8 cellular contexts compared by ENCODE assay signal in the genomic region with DNA sequence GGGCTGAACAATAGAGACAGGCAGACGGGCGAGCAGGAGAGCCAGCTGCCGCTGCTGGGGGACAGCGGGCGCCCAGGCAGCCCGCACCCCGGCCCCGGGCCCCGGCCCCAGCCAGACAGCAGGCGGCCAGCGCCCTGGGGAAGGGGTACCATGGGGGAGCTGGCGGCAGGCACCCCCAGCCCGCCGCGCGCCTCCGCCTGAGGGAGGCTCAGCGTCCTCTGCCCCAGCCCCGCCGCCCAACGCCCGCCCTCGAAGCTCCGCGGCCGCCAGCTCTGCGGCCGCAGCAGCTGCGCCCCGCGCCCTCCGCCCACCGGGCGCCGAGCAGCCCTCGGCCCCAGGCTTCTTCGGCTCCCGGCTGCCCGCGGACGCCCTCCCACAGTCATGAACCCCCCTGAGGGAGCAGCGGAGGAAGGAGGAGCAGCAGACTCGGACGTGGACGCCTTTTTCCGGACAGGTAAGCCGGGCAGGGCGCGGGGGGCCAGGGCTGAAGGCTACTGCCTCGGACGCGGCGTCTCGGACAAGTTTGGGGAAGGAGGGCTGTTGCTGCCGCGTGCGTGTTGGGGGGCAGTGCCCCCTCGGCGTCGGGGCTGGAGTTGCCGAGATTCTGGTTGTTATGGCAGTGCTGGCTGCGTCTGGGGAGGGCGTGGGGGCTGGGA. TPM values are rescaled to one million over a fixed set of nuclear protein-coding genes. Genes with fewer than 3 reads are reported as not detected.
DNase-seq lines count a peak whose midpoint lies in the region; ATAC-seq and TF ChIP-seq lines count a peak whose summit lies in the region.

A gene (plus strand): TSS at position 10 of the 656 bp plus-strand sequence.

- H2BK5ac ChIP-seq in H9 (ENCODE audit: insufficient read length, low read length), result no peak within 1 kb of the TSS

- H3K4me3 ChIP-seq in esophagus squamous epithelium, result peak within 1 kb of the TSS; percentile 58 to 77 (median 62)

- H2BK12ac ChIP-seq in H9 (ENCODE audit: insufficient read length, low read depth, low read length), result no peak within 1 kb of the TSS

- H2BK120ac ChIP-seq in H9 (ENCODE audit: low read depth, low read length, poor library complexity, severe bottlenecking), result no peak within 1 kb of the TSS

- H3K56ac ChIP-seq in H9 (ENCODE audit: insufficient read length, low read depth, low read length), result no peak within 1 kb of the TSS

- H3K36me3 Mint-ChIP-seq in H9 (ENCODE audit: insufficient read depth in 1 of 3, low read depth in 3 of 3), result no peaks in the 10 kb centered on the region
- peaks cover 10% of the 10 kb centered on the region for H3K36me3 Mint-ChIP-seq in T-helper 17 cell (ENCODE audit: low read depth)
- H3K36me3 Mint-ChIP-seq in naive thymus-derived CD8-positive, alpha-beta T cell, result peaks cover 0 to 4% (median 3%) of the 10 kb centered on the region in 3 donors

- POLR2A ChIA-PET in naive thymus-derived CD8-positive, alpha-beta T cell (lab: Charles Lee), result no interaction called here

- peak within 1 kb of the TSS; percentile 98 for H3K4me2 ChIP-seq in H9 (ENCODE audit: insufficient read depth, insufficient read length, low read length)

- no peak within 1 kb of the TSS for H3K23ac ChIP-seq in H9 (ENCODE audit: insufficient read length, low read depth, low read length)

- H3K23me2 ChIP-seq in H9 (ENCODE audit: insufficient read length, low read depth, low read length, poor library complexity, severe bottlenecking), result peaks cover 15% of the 10 kb centered on the region

- no peak within 1 kb of the TSS for H2AFZ ChIP-seq in H9 (ENCODE audit: low read length)

- no peak within 1 kb of the TSS for H4K8ac ChIP-seq in H9 (replicated peaks; ENCODE audit: insufficient read length, low read depth, low read length)

- intact Hi-C loops in esophagus squamous epithelium (cut with DNase I), result no loop called here

- H3K79me1 ChIP-seq in H9 (ENCODE audit: insufficient read depth, low read depth, low read length, poor library complexity, severe bottlenecking), result no peaks in the 10 kb centered on the region

- no peak within 1 kb of the TSS for H4K5ac ChIP-seq in H9 (ENCODE audit: insufficient read length, low read depth, low read length)

- H3K27me3 Mint-ChIP-seq in H9 (ENCODE audit: low read depth), result peaks cover 33% of the 10 kb centered on the region
- peaks cover 48% of the 10 kb centered on the region for H3K27me3 Mint-ChIP-seq in T-helper 17 cell
- peaks cover 23 to 52% (median 27%) of the 10 kb centered on the region in 5 donors for H3K27me3 Mint-ChIP-seq in naive thymus-derived CD8-positive, alpha-beta T cell

- no peak within 1 kb of the TSS for H3T11ph ChIP-seq in H9 (ENCODE audit: low read length)

- no peaks in the 10 kb centered on the region for H3K9me3 ChIP-seq in H9 (ENCODE audit: control insufficient read depth, low read depth, low read length)
- H3K9me3 ChIP-seq in T-helper 17 cell (ENCODE audit: control insufficient read depth, low read length, poor library complexity, severe bottlenecking), result no peaks in the 10 kb centered on the region
- H3K9me3 ChIP-seq in esophagus squamous epithelium, result no peaks in the 10 kb centered on the region

- H4K91ac ChIP-seq in H9 (ENCODE audit: insufficient read length, low read depth, low read length), result no peak within 1 kb of the TSS

- no peaks in the 10 kb centered on the region for H3K36me3 ChIP-seq in esophagus squamous epithelium

- no CpG with 5 or more reads among the region's 63 CpGs for WGBS in H9 (ENCODE audit: extremely low coverage, insufficient read length, low lambda C conversion rate)
- 0 to 4% methylated on average over 5 to 11 of the region's 63 CpGs for WGBS in esophagus squamous epithelium, 2 donors

- peak within 1 kb of the TSS; percentile 91 for H3K18ac ChIP-seq in H9 (ENCODE audit: insufficient read length, low read depth, low read length)

- H3K4me1 Mint-ChIP-seq in H9, result peaks cover 16 to 17% of the 10 kb centered on the region in 2 experiments
- peaks cover 12% of the 10 kb centered on the region for H3K4me1 Mint-ChIP-seq in T-helper 17 cell
- peaks cover 7 to 18% (median 14%) of the 10 kb centered on the region in 4 donors for H3K4me1 Mint-ChIP-seq in naive thymus-derived CD8-positive, alpha-beta T cell

- peaks cover 21% of the 10 kb centered on the region for H3K27me3 ChIP-seq in H9 (ENCODE audit: insufficient read depth, low read length)
- peaks cover 0 to 90% (median 9%) of the 10 kb centered on the region in 4 donors for H3K27me3 ChIP-seq in esophagus squamous epithelium

- TF ChIP-seq POLR2A in esophagus squamous epithelium (IDR thresholded peaks at IDR 0.05), result no peak

- H2BK15ac ChIP-seq in H9 (ENCODE audit: low read depth, low read length), result no peak within 1 kb of the TSS

- no peaks in the 10 kb centered on the region; a peak in 1 of 5 replicates for H3K9me3 Mint-ChIP-seq in H9
- H3K9me3 Mint-ChIP-seq in naive thymus-derived CD8-positive, alpha-beta T cell, result no peaks in the 10 kb centered on the region

- H3K27ac ChIP-seq in H9 (ENCODE audit: insufficient read length, low read depth, low read length), result no peak within 1 kb of the TSS
- peak within 1 kb of the TSS; percentile 64 to 90 (median 78) for H3K27ac ChIP-seq in esophagus squamous epithelium

- no peak within 1 kb of the TSS for H2AK5ac ChIP-seq in H9 (ENCODE audit: insufficient read length, low read length)

- DNase-seq in EH (ENCODE audit: low read depth), result peak; percentile 3
- DNase-seq in H9, result peak; percentile 34
- DNase-seq in T-helper 17 cell, result no peak
- no peak for DNase-seq in esophagus squamous epithelium (lab: John Stamatoyannopoulos, UW)
- peak in 3 of 10 donors; percentile 1 to 8 (median 6) for DNase-seq in naive thymus-derived CD8-positive, alpha-beta T cell
- no peak for DNase-seq in NCI-H1436 treated with DMSO at 0.1 percent for 48 hours (lab: John Stamatoyannopoulos, UW)
- no peak for DNase-seq in activated gamma-delta T cell treated with Interleukin-2 at 50 U/mL for 16 hours
- no peak for DNase-seq in GM19240 (ENCODE audit: insufficient read length, low spot score)

- H3K14ac ChIP-seq in H9 (ENCODE audit: insufficient read depth, low read length), result peak within 1 kb of the TSS; percentile 69; the same call in 1 of the 2 replicates

- H2BK20ac ChIP-seq in H9 (ENCODE audit: low read depth, low read length, poor library complexity, severe bottlenecking), result no peak within 1 kb of the TSS

- no peaks in the 10 kb centered on the region for H3K79me2 ChIP-seq in H9 (ENCODE audit: insufficient read depth, low read length)

- H3K9ac ChIP-seq in H9 (ENCODE audit: extremely low read depth, insufficient read length, low read length), result peak within 1 kb of the TSS; percentile 70

- H3K4ac ChIP-seq in H9 (ENCODE audit: low read depth, low read length), result no peak within 1 kb of the TSS

- no peak within 1 kb of the TSS; a peak in 1 of 7 replicates for H3K27ac Mint-ChIP-seq in H9
- no peak within 1 kb of the TSS for H3K27ac Mint-ChIP-seq in T-helper 17 cell
- peak within 1 kb of the TSS in 1 of 10 donors; percentile 37 for H3K27ac Mint-ChIP-seq in naive thymus-derived CD8-positive, alpha-beta T cell

- TF ChIP-seq CTCF in H9 (conservative IDR thresholded peaks at IDR 0.05) (peak; percentile 25; the same call in 1 of the 3 replicates), esophagus squamous epithelium (IDR thresholded peaks at IDR 0.05) (no peak)

- peak; percentile 29 for ATAC-seq in T-helper 17 cell
- ATAC-seq in naive thymus-derived CD8-positive, alpha-beta T cell, result peak; percentile 30 to 37

- H3K4me3 Mint-ChIP-seq in H9 (peak within 1 kb of the TSS; percentile 76 to 88), T-helper 17 cell (peak within 1 kb of the TSS; percentile 94)
- peak within 1 kb of the TSS; percentile 67 to 92 (median 80) for H3K4me3 Mint-ChIP-seq in naive thymus-derived CD8-positive, alpha-beta T cell

- H4K20me1 ChIP-seq in H9 (ENCODE audit: control insufficient read depth, insufficient read depth, insufficient read length), result no peaks in the 10 kb centered on the region

- 0 out of 2 replicates have a peak, but pooled peaks cover 1% of the 10 kb centered on the region for H3K4me1 ChIP-seq in H9 (ENCODE audit: insufficient read depth, low read length)
- H3K4me1 ChIP-seq in esophagus squamous epithelium, result peaks cover 5 to 25% (median 19%) of the 10 kb centered on the region in 3 donors

RNA-seq across cellular contexts. Expression of the gene that starts here (rescaled TPM):
- total RNA-seq in H9 (2021), result 11.3 and 11.9 TPM in 2 replicates
- total RNA-seq in T-helper 17 cell, result 1 to 10 TPM; 4.9 to 5.9 TPM
- 10 to 100 TPM; 18.5 to 36.8 (median 30.0) TPM for total RNA-seq in esophagus squamous epithelium
- total RNA-seq in naive thymus-derived CD8-positive, alpha-beta T cell, result 1 to 10 TPM; 2.6 to 4.4 TPM
- under 1 TPM in 2 of 3 donors, not detected in 1; 0.73 to 0.75 TPM for polyA plus RNA-seq in naive thymus-derived CD8-positive, alpha-beta T cell

Comparison
In these comparisons a context has a peak if more than half of its experiments do, and no peak if none do; other contexts are left out.
1. DNase-seq: peak in EH (single experiment) and H9 (single experiment); none in T-helper 17 cell (0 of 3), esophagus squamous epithelium (single experiment), NCI-H1436 treated with DMSO at 0.1 percent for 48 hours (single experiment), activated gamma-delta T cell treated with Interleukin-2 at 50 U/mL for 16 hours (single experiment) and GM19240 (single experiment).
2. Peak in every context shown above with its lines, with median percentiles within 50 percentile points of each other: H3K4me3 Mint-ChIP-seq.